ENCODE assay signal across 1 cellular context in genomic region chr10:16570731-16571130, GRCh38.
TF ChIP-seq lines count a peak whose summit lies in the region.

No MANE protein-coding gene starts in this region.

TF ChIP-seq in GM12878, 131 proteins besides CTCF, POLR2A, EP300 and RAD21 (continued from another document):
- TF ChIP-seq FOS (IDR thresholded peaks at IDR 0.05; ENCODE audit: borderline replicate concordance, extremely low read depth, insufficient read length): no peak
- TF ChIP-seq MYB (IDR thresholded peaks at IDR 0.05; ENCODE audit: borderline replicate concordance, low read depth, low read length): no peak
- TF ChIP-seq SP1 (IDR thresholded peaks at IDR 0.05; ENCODE audit: low read depth, low read length): no peak
- peak in 1 of 2 experiments; percentile 51; a peak in 1 of 4 replicates for TF ChIP-seq ETV6 (conservative IDR thresholded peaks at IDR 0.05 in 1 of 2, IDR thresholded peaks at IDR 0.05 in 1 of 2; ENCODE audit: borderline replicate concordance in 1 of 2, low read depth in 1 of 2)
- peak in 1 of 2 experiments; percentile 34; a peak in 2 of 4 replicates for TF ChIP-seq IKZF2 (IDR thresholded peaks at IDR 0.05)
- TF ChIP-seq ATF2 (IDR thresholded peaks at IDR 0.05; ENCODE audit: low read length): peak; percentile 88
- TF ChIP-seq IRF4 (IDR thresholded peaks at IDR 0.05; ENCODE audit: low read depth, low read length): peak; percentile 34; the same call in 1 of the 2 replicates
- no peak for TF ChIP-seq JUND (IDR thresholded peaks at IDR 0.05; ENCODE audit: low read depth, low read length)
- TF ChIP-seq SMAD5 (IDR thresholded peaks at IDR 0.05; ENCODE audit: low read depth): no peak
- TF ChIP-seq SREBF2 (IDR thresholded peaks at IDR 0.05; ENCODE audit: low read length): no peak
- no peak for TF ChIP-seq RB1 (IDR thresholded peaks at IDR 0.05; ENCODE audit: borderline replicate concordance)
- peak; percentile 77 for TF ChIP-seq CREM (IDR thresholded peaks at IDR 0.05; ENCODE audit: low read depth)
- no peak for TF ChIP-seq EGR1 (IDR thresholded peaks at IDR 0.05; ENCODE audit: borderline replicate concordance in 1 of 2, low read depth in 2 of 2, low read length in 2 of 2)
- peak; percentile 61 for TF ChIP-seq CREB1 (IDR thresholded peaks at IDR 0.05; ENCODE audit: low read depth)
- no peak for TF ChIP-seq IRF5 (IDR thresholded peaks at IDR 0.05; ENCODE audit: borderline replicate concordance)
- no peak for TF ChIP-seq PAX8 (IDR thresholded peaks at IDR 0.05)
- TF ChIP-seq BCLAF1 (IDR thresholded peaks at IDR 0.05): no peak
- TF ChIP-seq NFXL1 (IDR thresholded peaks at IDR 0.05; ENCODE audit: borderline replicate concordance): no peak
- TF ChIP-seq MEF2B (IDR thresholded peaks at IDR 0.05; ENCODE audit: partially characterized antibody, poor library complexity, severe bottlenecking): peak; percentile 89
- 0 out of 2 replicates have a peak, but pooled peaks have one; percentile 10 for TF ChIP-seq BCL11A (IDR thresholded peaks at IDR 0.05; ENCODE audit: low read depth, low read length)
- 0 out of 2 replicates have a peak, but pooled peaks have one; percentile 51 for TF ChIP-seq TCF7 (IDR thresholded peaks at IDR 0.05; ENCODE audit: borderline replicate concordance)
- no peak for TF ChIP-seq ELK1 (IDR thresholded peaks at IDR 0.05; ENCODE audit: low read depth, low read length)
- TF ChIP-seq SMAD1 (IDR thresholded peaks at IDR 0.05; ENCODE audit: low read depth, partially characterized antibody): no peak
- TF ChIP-seq MEF2A (IDR thresholded peaks at IDR 0.05; ENCODE audit: insufficient read depth, low read depth, low read length): 0 out of 2 replicates have a peak, but pooled peaks have one; percentile 13
- TF ChIP-seq ATF7 (IDR thresholded peaks at IDR 0.05; ENCODE audit: low read depth): peak; percentile 94
- TF ChIP-seq FOXM1 (IDR thresholded peaks at IDR 0.05; ENCODE audit: low read depth, low read length): 0 out of 2 replicates have a peak, but pooled peaks have one; percentile 29
TF ChIP-seq in GM12878: peak in this region for 15.
